In genomic region chr15:59632714-59633113, GRCh38 we compare ENCODE assay signal across 9 cellular contexts. TPM values are rescaled to one million over a fixed set of nuclear protein-coding genes. Genes with fewer than 3 reads are reported as not detected.
DNase-seq lines count a peak whose midpoint lies in the region; ATAC-seq and TF ChIP-seq lines count a peak whose summit lies in the region.
"Had no signal": no experiment of that assay in that cellular context is flagged by ENCODE, and none has a peak within 500 bp of the region (broad histone marks: within the 10 kb centered on the region; RNA-seq: fewer than 3 reads in every experiment).

No MANE protein-coding gene starts in this region.

- H3K36me3 Mint-ChIP-seq in chondrocyte (ENCODE audit: low read depth): peaks cover 9% of the 10 kb centered on the region
- H3K36me3 Mint-ChIP-seq in neural progenitor cell: peaks cover 12% of the 10 kb centered on the region

- no peak overlapping the region for H3K4me2 ChIP-seq in neural progenitor cell

- no peak overlapping the region for H2AFZ ChIP-seq in neural progenitor cell (replicated peaks)

- H3K4me1 Mint-ChIP-seq in chondrocyte (ENCODE audit: low read depth): no peaks in the 10 kb centered on the region
- H3K4me1 Mint-ChIP-seq in neural progenitor cell: peaks cover 3% of the 10 kb centered on the region

- H3K79me2 ChIP-seq in neural progenitor cell (ENCODE audit: low read depth): no peaks in the 10 kb centered on the region

- TF ChIP-seq CTCF in GM12873 (IDR thresholded peaks at IDR 0.05; ENCODE audit: insufficient read depth, low read depth, low read length, missing control alignments) (peak; percentile 48), chondrocyte (IDR thresholded peaks at IDR 0.05) (peak; percentile 44), neural progenitor cell (IDR thresholded peaks at IDR 0.05) (peak; percentile 59)

- no peaks in the 10 kb centered on the region for H3F3A ChIP-seq in neural progenitor cell (ENCODE audit: low read depth)

- H3K4me3 Mint-ChIP-seq in chondrocyte (ENCODE audit: unreplicated experiment): no peak overlapping the region
- H3K4me3 Mint-ChIP-seq in neural progenitor cell: no peak overlapping the region

- H3K27me3 ChIP-seq in neural progenitor cell: no peaks in the 10 kb centered on the region

- H3K9me3 Mint-ChIP-seq in chondrocyte (ENCODE audit: low read depth) (no peaks in the 10 kb centered on the region), neural progenitor cell (no peaks in the 10 kb centered on the region)

- H3K27ac ChIP-seq in neural progenitor cell: no peak overlapping the region

- no peaks in the 10 kb centered on the region for H3K4me1 ChIP-seq in neural progenitor cell

- no peaks in the 10 kb centered on the region for H3K27me3 Mint-ChIP-seq in chondrocyte (ENCODE audit: low read depth)
- H3K27me3 Mint-ChIP-seq in neural progenitor cell (ENCODE audit: insufficient read depth, low read depth): peaks cover 2% of the 10 kb centered on the region

- no peak for TF ChIP-seq POLR2A in erythroblast (IDR thresholded peaks at IDR 0.05; ENCODE audit: low read length)

- H3K27ac Mint-ChIP-seq in chondrocyte (ENCODE audit: unreplicated experiment): no peak overlapping the region
- no peak overlapping the region for H3K27ac Mint-ChIP-seq in neural progenitor cell

- ATAC-seq in GM18511 (IDR thresholded peaks at IDR 0.05; ENCODE audit: unreplicated experiment): no peak

- DNase-seq in NCI-H526 (lab: John Stamatoyannopoulos, UW) (peak; percentile 15 to 53), chondrocyte (ENCODE audit: low spot score) (no peak), neural progenitor cell (ENCODE audit: low spot score) (peak; percentile 69), nucleus accumbens (lab: John Stamatoyannopoulos, UW) (no peak), erythroblast (lab: John Stamatoyannopoulos, UW) (no peak)
- DNase-seq: NCI-H774 had no signal

- no peak overlapping the region for H3K9ac ChIP-seq in neural progenitor cell

- H3K9me3 ChIP-seq in neural progenitor cell (ENCODE audit: low read depth): no peaks in the 10 kb centered on the region

- H4K20me1 ChIP-seq in neural progenitor cell (ENCODE audit: low read depth): no peaks in the 10 kb centered on the region

- no peak overlapping the region for H3K4me3 ChIP-seq in neural progenitor cell

- no peaks in the 10 kb centered on the region for H3K36me3 ChIP-seq in neural progenitor cell

RNA-seq across cellular contexts. Expression of gene GCNT3, which starts 21.1 kb away (rescaled TPM):
- total RNA-seq in chondrocyte (0.51 to 0.79 TPM (median 0.70 TPM) in 3 replicates), neural progenitor cell (ENCODE audit: low replicate concordance) (not detected in 2 replicates)
- total RNA-seq: glomerular endothelial cell had no signal

RNA-seq across cellular contexts. Expression of gene GTF2A2, which starts 24.6 kb away (rescaled TPM):
- total RNA-seq in chondrocyte: 105 to 114 TPM (median 109 TPM) in 3 replicates
- total RNA-seq in neural progenitor cell (ENCODE audit: low replicate concordance): 57.9 and 83.1 TPM in 2 replicates

RNA-seq across cellular contexts. Expression of gene BNIP2, which starts 56.4 kb away (rescaled TPM):
- total RNA-seq in chondrocyte (55.7 to 59.2 TPM (median 58.1 TPM) in 3 replicates), neural progenitor cell (ENCODE audit: low replicate concordance) (69.9 and 81.4 TPM in 2 replicates)

Comparison
In these comparisons a context has a peak if more than half of its experiments do, and no peak if none do; other contexts are left out.
1. DNase-seq: peak in NCI-H526 (2 of 2) and neural progenitor cell (single experiment); none in chondrocyte (single experiment), nucleus accumbens (0 of 56) and erythroblast (0 of 2).
2. Peak in every context shown above with its lines, with median percentiles within 50 percentile points of each other: CTCF ChIP-seq.